ENCODE assay signal across 8 cellular contexts in the genomic region with DNA sequence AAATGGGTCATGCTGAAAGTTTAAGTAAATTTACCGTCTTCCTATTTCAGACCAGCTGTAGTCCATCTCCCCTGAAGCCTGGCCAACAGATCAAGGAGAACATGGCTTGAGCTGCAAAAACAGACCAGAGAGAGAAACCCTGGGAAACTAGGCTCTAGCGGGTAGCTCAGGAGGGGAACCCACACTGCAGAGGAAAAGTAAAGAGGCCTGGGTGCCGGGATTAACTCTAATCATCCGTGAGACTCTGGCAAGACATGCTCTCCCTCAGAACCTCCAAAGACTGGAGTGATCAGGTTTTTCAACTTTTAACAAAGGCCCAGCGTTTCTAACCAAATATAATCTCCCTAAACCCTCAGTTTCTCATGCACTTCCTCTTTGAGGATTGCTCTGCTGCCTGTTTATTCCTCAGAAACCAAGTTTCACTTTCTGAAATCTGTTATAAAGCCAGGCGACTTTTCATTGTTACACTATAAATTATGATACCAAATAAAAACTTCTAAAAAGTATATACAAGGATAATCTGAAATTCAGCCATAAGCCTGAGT.
A peak's percentile ranks its signal among the peaks of the same experiment; 100 is the strongest.
DNase-seq lines count a peak whose midpoint lies in the region; ATAC-seq and TF ChIP-seq lines count a peak whose summit lies in the region.

No MANE protein-coding gene starts in this region.

- H3K4me3 Mint-ChIP-seq in progenitor cell of endocrine pancreas (ENCODE audit: low read depth): no peak overlapping the region

- H3K36me3 Mint-ChIP-seq in progenitor cell of endocrine pancreas (ENCODE audit: insufficient read depth): no peaks in the 10 kb centered on the region

- peak overlapping the region; percentile 30 for H3K27ac Mint-ChIP-seq in progenitor cell of endocrine pancreas

- DNase-seq in NCI-H2107 treated with DMSO at 0.1 percent for 48 hours (lab: John Stamatoyannopoulos, UW; ENCODE audit: unreplicated experiment): peak; percentile 28
- no peak for DNase-seq in NCI-H2107 (lab: John Stamatoyannopoulos, UW)
- peak; percentile 73 for DNase-seq in fibroblast of villous mesenchyme (ENCODE audit: low read depth)
- DNase-seq in progenitor cell of endocrine pancreas (ENCODE audit: low spot score, unreplicated experiment): no peak
- no peak for DNase-seq in T1000 (lab: John Stamatoyannopoulos, UW)

- TF ChIP-seq CTCF in fibroblast of villous mesenchyme (IDR thresholded peaks at IDR 0.05; ENCODE audit: insufficient read depth, low read depth, low read length) (no peak), progenitor cell of endocrine pancreas (IDR thresholded peaks at IDR 0.05; ENCODE audit: unreplicated experiment) (no peak)

- ATAC-seq in SK-N-SH treated with all-trans-retinoic acid at 6 μM for 48 hours: peak; percentile 42
- no peak for ATAC-seq in GM21576 (IDR thresholded peaks at IDR 0.05; ENCODE audit: unreplicated experiment)
- ATAC-seq in GM21526 (IDR thresholded peaks at IDR 0.05; ENCODE audit: low FRiP score, unreplicated experiment): no peak

- H3K4me1 Mint-ChIP-seq in progenitor cell of endocrine pancreas (ENCODE audit: low read depth): peaks cover 13% of the 10 kb centered on the region

- no peak overlapping the region for H3K4me3 ChIP-seq in fibroblast of villous mesenchyme (ENCODE audit: low read depth, low read length)

- H3K27me3 Mint-ChIP-seq in progenitor cell of endocrine pancreas: no peaks in the 10 kb centered on the region

- H3K9me3 Mint-ChIP-seq in progenitor cell of endocrine pancreas (ENCODE audit: low read depth): no peaks in the 10 kb centered on the region

TF ChIP-seq in SK-N-SH treated with all-trans-retinoic acid at 6 μM for 48 hours, 23 proteins besides CTCF, POLR2A, EP300 and RAD21:
- TF ChIP-seq ZFP3 (CRISPR knock-in tag; IDR thresholded peaks at IDR 0.05): peak; percentile 62; the same call in 1 of the 2 replicates
- TF ChIP-seq, protein P1, sequence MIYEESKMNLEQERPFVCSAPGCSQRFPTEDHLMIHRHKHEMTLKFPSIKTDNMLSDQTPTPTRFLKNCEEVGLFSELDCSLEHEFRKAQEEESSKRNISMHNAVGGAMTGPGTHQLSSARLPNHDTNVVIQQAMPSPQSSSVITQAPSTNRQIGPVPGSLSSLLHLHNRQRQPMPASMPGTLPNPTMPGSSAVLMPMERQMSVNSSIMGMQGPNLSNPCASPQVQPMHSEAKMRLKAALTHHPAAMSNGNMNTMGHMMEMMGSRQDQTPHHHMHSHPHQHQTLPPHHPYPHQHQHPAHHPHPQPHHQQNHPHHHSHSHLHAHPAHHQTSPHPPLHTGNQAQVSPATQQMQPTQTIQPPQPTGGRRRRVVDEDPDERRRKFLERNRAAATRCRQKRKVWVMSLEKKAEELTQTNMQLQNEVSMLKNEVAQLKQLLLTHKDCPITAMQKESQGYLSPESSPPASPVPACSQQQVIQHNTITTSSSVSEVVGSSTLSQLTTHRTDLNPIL (CRISPR knock-in tag; IDR thresholded peaks at IDR 0.05; ENCODE audit: low read depth): no peak

Comparison
In these comparisons a context has a peak if more than half of its experiments do, and no peak if none do; other contexts are left out.
1. DNase-seq: peak in NCI-H2107 treated with DMSO at 0.1 percent for 48 hours (single experiment) and fibroblast of villous mesenchyme (single experiment); none in NCI-H2107 (single experiment), progenitor cell of endocrine pancreas (single experiment) and T1000 (single experiment).